Comparison of ENCODE assay signal across 1 cellular context in the genomic region with DNA sequence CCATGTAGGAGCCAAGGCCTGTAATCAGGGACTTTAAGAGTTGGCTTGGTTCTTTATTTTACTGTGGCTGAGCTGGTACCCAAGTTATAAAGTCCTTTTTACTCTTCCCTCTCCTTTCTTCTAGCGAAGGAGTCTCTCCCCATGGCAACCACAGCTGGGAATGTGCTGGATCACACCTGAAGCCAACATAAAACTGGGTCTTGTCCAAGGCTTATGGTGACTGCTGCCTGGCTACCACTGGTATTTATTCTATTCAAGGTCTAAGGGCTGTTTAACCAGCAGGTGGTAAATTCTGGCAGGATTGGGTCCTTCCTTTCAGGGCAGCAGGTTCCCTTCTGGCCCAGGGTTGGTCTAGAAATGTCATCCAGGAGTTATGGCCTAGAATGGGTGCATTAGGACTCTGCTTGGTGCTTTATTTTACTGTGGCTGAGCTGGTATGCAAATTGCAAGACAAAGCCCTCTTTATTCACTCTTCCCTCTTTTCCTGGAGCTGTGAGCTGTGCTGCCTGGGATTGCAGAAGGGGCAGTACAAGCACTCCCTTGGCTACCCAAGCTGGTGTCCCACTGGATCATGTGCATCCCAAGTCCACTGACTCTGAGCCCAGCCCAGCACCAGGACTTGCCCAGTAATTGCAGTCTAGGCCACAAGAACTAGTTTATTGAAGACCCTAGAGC.
TF ChIP-seq lines count a peak whose summit lies in the region.

No MANE protein-coding gene starts in this region.

TF ChIP-seq in WTC11, 78 proteins besides CTCF, POLR2A, EP300 and RAD21 (continued from another document):
- no peak for TF ChIP-seq FOXK1 (CRISPR knock-in tag; IDR thresholded peaks at IDR 0.05)
- no peak for TF ChIP-seq ZBTB21 (CRISPR knock-in tag; IDR thresholded peaks at IDR 0.05; ENCODE audit: borderline replicate concordance)
TF ChIP-seq in WTC11: peak in this region for 0.
